ENCODE assay signal across 8 cellular contexts in the genomic region with DNA sequence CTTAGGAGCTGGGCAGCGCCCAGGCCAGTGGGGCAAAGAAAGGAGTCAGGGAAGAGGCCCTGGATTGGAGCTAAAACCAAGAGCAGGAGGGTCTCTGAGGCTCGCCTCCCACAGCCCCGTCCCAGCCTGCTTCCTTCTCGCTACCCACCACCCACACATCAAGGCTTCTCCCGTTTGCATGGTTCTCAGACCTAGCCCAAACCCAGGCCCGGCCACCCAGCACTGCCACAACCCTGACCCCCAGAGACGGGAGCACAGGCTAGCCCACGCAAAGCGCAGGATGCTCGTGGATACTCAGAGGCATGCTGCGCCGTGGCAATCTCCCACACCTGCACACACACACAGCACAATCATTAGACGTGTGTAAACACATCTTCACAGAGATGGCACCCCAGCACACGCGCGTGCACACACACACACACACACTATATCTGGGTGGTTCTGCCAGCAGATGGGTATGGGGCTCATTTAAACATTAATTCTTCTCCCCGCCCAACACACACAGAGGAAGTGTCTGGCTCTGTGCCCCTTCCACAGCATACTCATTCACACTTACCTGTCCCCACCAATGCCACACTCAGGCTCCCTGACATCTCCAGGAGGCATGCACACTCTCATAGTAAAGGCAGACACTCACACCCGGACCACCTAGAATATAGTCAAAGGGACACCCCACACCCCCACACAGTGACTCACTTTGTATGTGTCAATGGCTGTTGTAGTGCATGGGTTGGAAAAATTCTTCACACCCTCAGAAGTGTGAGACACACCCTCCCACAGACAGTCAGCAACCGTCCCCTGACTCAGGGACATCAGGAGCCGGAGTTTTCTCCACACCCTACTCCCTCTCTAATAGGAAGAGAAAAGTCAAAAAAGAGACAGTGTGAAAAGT. TPM values are rescaled to one million over a fixed set of nuclear protein-coding genes. Genes with fewer than 3 reads are reported as not detected.
A peak's percentile ranks its signal among the peaks of the same experiment; 100 is the strongest.
DNase-seq lines count a peak whose midpoint lies in the region; ATAC-seq, FAIRE-seq and TF ChIP-seq lines count a peak whose summit lies in the region.

No MANE protein-coding gene starts in this region.

- TF ChIP-seq EP300 in A549 (IDR thresholded peaks at IDR 0.05) = no peak

- POLR2A ChIA-PET in A549 (lab: Yijun Ruan, JAX) (interaction anchor here (1.1 to 1.9 kb wide), 3 partner anchors 41 to 93 kb away, joined by 3 to 13 read pairs (median 10); partner anchors contain the start of genes DCAF11, NRL, PCK2 and PSME2), PC-3 (lab: Charles Lee; ENCODE audit: unreplicated experiment) (no interaction called here), MCF 10A (lab: Yijun Ruan, JAX) (interaction anchor here (0.8 to 1.4 kb wide), 3 partner anchors 20 to 41 kb away, joined by 3 to 6 read pairs (median 3); partner anchors contain the start of gene PCK2)

- H3K79me2 ChIP-seq in PC-3 (ENCODE audit: low read length) = no peaks in the 10 kb centered on the region

- no peak for DNase-seq in A549 (ENCODE audit: low read depth in 1 of 2, low spot score in 1 of 2)
- no peak for DNase-seq in PC-3
- DNase-seq in MCF 10A (ENCODE audit: unreplicated experiment) = peak; percentile 27
- no peak for DNase-seq in type B pancreatic cell (ENCODE audit: extremely low spot score, unreplicated experiment)
- DNase-seq in NCI-H526 (lab: John Stamatoyannopoulos, UW) = no peak
- DNase-seq in urothelium cell line (ENCODE audit: low spot score) = no peak
- no peak for DNase-seq in substantia nigra (lab: John Stamatoyannopoulos, UW)

- no peaks in the 10 kb centered on the region for H3K36me3 ChIP-seq in PC-3 (ENCODE audit: low read depth, low read length)
- H3K36me3 ChIP-seq in neutrophil = no peaks in the 10 kb centered on the region

- CTCF ChIA-PET in A549 (lab: Yijun Ruan, JAX) (interaction anchor here (0.6 to 15.8 kb wide), 15 partner anchors 9 to 244 kb away, joined by 3 to 405 read pairs (median 5); partner anchors contain the start of genes IRF9 and PCK2), PC-3 (lab: Charles Lee) (interaction anchor here (0.5 kb wide), 1 partner anchor 62 kb away, joined by 3 read pairs; no protein-coding TSS in a partner anchor), MCF 10A (lab: Yijun Ruan, JAX) (interaction anchor here (0.8 to 6.5 kb wide), 3 partner anchors 38 to 92 kb away, joined by 3 to 79 read pairs (median 4); no protein-coding TSS in a partner anchor)

- H3K27ac Mint-ChIP-seq in MCF 10A (ENCODE audit: low read depth, unreplicated experiment) = no peak overlapping the region
- H3K27ac Mint-ChIP-seq in type B pancreatic cell = no peak overlapping the region

- intact Hi-C loops in PC-3 (cut with micrococcal nuclease) = no loop called here
- intact Hi-C loops in MCF 10A (cut with micrococcal nuclease) = loop anchor here (2.0 kb wide), 1 partner anchor 28 kb away; no protein-coding TSS in a partner anchor

- H3K4me3 Mint-ChIP-seq in MCF 10A (ENCODE audit: unreplicated experiment) = peak overlapping the region; percentile 61
- peak overlapping the region; percentile 84 for H3K4me3 Mint-ChIP-seq in type B pancreatic cell

- no peak for ATAC-seq in A549
- no peak for ATAC-seq in PC-3

- H3K4me1 Mint-ChIP-seq in MCF 10A (ENCODE audit: insufficient read depth, unreplicated experiment) = peaks cover 12% of the 10 kb centered on the region
- H3K4me1 Mint-ChIP-seq in type B pancreatic cell (ENCODE audit: unreplicated experiment) = peaks cover 13% of the 10 kb centered on the region

- H3K9me3 Mint-ChIP-seq in MCF 10A (ENCODE audit: unreplicated experiment) (no peaks in the 10 kb centered on the region), type B pancreatic cell (no peaks in the 10 kb centered on the region)

- H3F3A ChIP-seq in PC-3 (ENCODE audit: low read length, unreplicated experiment) = no peaks in the 10 kb centered on the region

- peaks cover 91% of the 10 kb centered on the region for H3K27me3 Mint-ChIP-seq in MCF 10A (ENCODE audit: insufficient read depth, unreplicated experiment)
- peaks cover 51% of the 10 kb centered on the region for H3K27me3 Mint-ChIP-seq in type B pancreatic cell

- H3K27ac ChIP-seq in A549 = peak overlapping the region in 1 of 2 experiments; percentile 88; a peak in 2 of 6 replicates
- no peak overlapping the region for H3K27ac ChIP-seq in PC-3 (ENCODE audit: low read length)
- H3K27ac ChIP-seq in neutrophil = no peak overlapping the region
- H3K27ac ChIP-seq in substantia nigra (ENCODE audit: low read depth, low read length, poor library complexity, severe bottlenecking) = no peak overlapping the region

- H3K9ac ChIP-seq in PC-3 (ENCODE audit: low read length) = no peak overlapping the region

- H3K36me3 Mint-ChIP-seq in MCF 10A (ENCODE audit: insufficient read depth, unreplicated experiment) (peaks cover 9% of the 10 kb centered on the region), type B pancreatic cell (no peaks in the 10 kb centered on the region)

- FAIRE-seq in A549 (lab: Jason Lieb, UNC) = no peak
- FAIRE-seq in urothelium cell line (lab: Jason Lieb, UNC) = no peak

- no peaks in the 10 kb centered on the region for H3K9me2 ChIP-seq in PC-3 (replicated peaks; ENCODE audit: low read length)

- BruUV-seq in PC-3 (replicated peaks; lab: Mats Ljungman, UMichigan) (no TSS peak), MCF 10A (replicated peaks; lab: Mats Ljungman, UMichigan) (no TSS peak)

- H3K27me3 ChIP-seq in PC-3 (ENCODE audit: low read length) (peaks cover 8% of the 10 kb centered on the region; the same call in 1 of the 2 replicates), neutrophil (peaks cover 68% of the 10 kb centered on the region)

- TF ChIP-seq CTCF in A549 (IDR thresholded peaks at IDR 0.05) (no peak), PC-3 (conservative IDR thresholded peaks at IDR 0.05; ENCODE audit: low read depth, low read length) (no peak), MCF 10A (IDR thresholded peaks at IDR 0.05; ENCODE audit: unreplicated experiment) (no peak), neutrophil (IDR thresholded peaks at IDR 0.05) (no peak), type B pancreatic cell (conservative IDR thresholded peaks at IDR 0.05) (no peak)

- WGBS in A549 (ENCODE audit: missing lambda C conversion rate) = 62% methylated on average over 20 of the region's 20 CpGs

- TF ChIP-seq RAD21 in A549 (conservative IDR thresholded peaks at IDR 0.05 in 1 of 2, IDR thresholded peaks at IDR 0.05 in 1 of 2) = no peak

- H2AFZ ChIP-seq in PC-3 (ENCODE audit: low read length) = no peak overlapping the region

- no peaks in the 10 kb centered on the region for H4K20me1 ChIP-seq in PC-3 (ENCODE audit: low read length)

- peak overlapping the region; percentile 75 for H3K4me3 ChIP-seq in A549
- peak overlapping the region; percentile 78; the same call in 1 of the 2 replicates for H3K4me3 ChIP-seq in PC-3 (ENCODE audit: low read length)
- H3K4me3 ChIP-seq in neutrophil (ENCODE audit: low read depth in 1 of 2, low read length in 1 of 2) = peak overlapping the region; percentile 55 to 76

- TF ChIP-seq POLR2A in A549 (IDR thresholded peaks at IDR 0.05; ENCODE audit: low read length) = no peak

- H3K4me2 ChIP-seq in A549 (peak overlapping the region; percentile 91), PC-3 (ENCODE audit: low read length) (peak overlapping the region; percentile 100)

- H3K9me3 ChIP-seq in A549 (no peaks in the 10 kb centered on the region), PC-3 (ENCODE audit: low read length) (no peaks in the 10 kb centered on the region), neutrophil (no peaks in the 10 kb centered on the region)

- peaks cover 10% of the 10 kb centered on the region; the same call in 2 of the 3 replicates for H3K4me1 ChIP-seq in A549
- H3K4me1 ChIP-seq in PC-3 (ENCODE audit: insufficient read depth, low read length) = peaks cover 6% of the 10 kb centered on the region; the same call in 1 of the 2 replicates
- peaks cover 13 to 25% of the 10 kb centered on the region in 2 experiments for H3K4me1 ChIP-seq in neutrophil (ENCODE audit: control insufficient read depth in 1 of 2, insufficient read depth in 1 of 2, low read depth in 1 of 2, low read length in 1 of 2)

TF ChIP-seq in A549, 52 proteins besides CTCF, POLR2A, EP300 and RAD21 (continues in another document):
- TF ChIP-seq ZSCAN20 (CRISPR knock-in tag; IDR thresholded peaks at IDR 0.05) = no peak
- TF ChIP-seq, protein P1, sequence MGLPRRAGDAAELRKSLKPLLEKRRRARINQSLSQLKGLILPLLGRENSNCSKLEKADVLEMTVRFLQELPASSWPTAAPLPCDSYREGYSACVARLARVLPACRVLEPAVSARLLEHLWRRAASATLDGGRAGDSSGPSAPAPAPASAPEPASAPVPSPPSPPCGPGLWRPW (IDR thresholded peaks at IDR 0.05) = no peak
- TF ChIP-seq SREBF2 (IDR thresholded peaks at IDR 0.05) = no peak
- no peak for TF ChIP-seq CEBPB (IDR thresholded peaks at IDR 0.05)

RNA-seq across cellular contexts. Expression of gene CARMIL3, which starts 1.1 kb away (rescaled TPM):
- polyA plus RNA-seq in A549 (2011; rRNA removed) = 0.45 and 0.79 TPM in 2 replicates
- polyA plus RNA-seq in A549 (2012; cell fraction: cytosol; rRNA removed) = 0.62 and 0.79 TPM in 2 replicates
- polyA plus RNA-seq in A549 (2012; cell fraction: nucleus; rRNA removed) = 3.9 and 5.3 TPM in 2 replicates
- 0.60 to 0.98 TPM (median 0.94 TPM) in 3 replicates for polyA plus RNA-seq in A549 (2017; fragmentation: RNase III; extraction: RNeasy Plus Mini Kit Qiagen cat#74134 plus additional on column Dnase treatment)
- 0.74 and 0.83 TPM in 2 replicates for polyA minus RNA-seq in A549 (2011; rRNA and poly(A)+ RNA removed)
- not detected in 2 replicates for total RNA-seq in PC-3 (2014; rRNA removed)
- 0.20 TPM in 1 of 2 replicates, not detected in the other for total RNA-seq in MCF 10A (2022)
- 2.5 and 2.8 TPM in 2 replicates for total RNA-seq in type B pancreatic cell (ENCODE audit: low replicate concordance)

RNA-seq across cellular contexts. Expression of gene CPNE6, which starts 18.5 kb away (rescaled TPM):
- polyA plus RNA-seq in A549 (2011; rRNA removed) (not detected in 2 replicates), A549 (2017; fragmentation: RNase III; extraction: RNeasy Plus Mini Kit Qiagen cat#74134 plus additional on column Dnase treatment) (not detected in 3 replicates)
- polyA plus RNA-seq in A549 (2012; cell fraction: cytosol; rRNA removed) = 0.01 TPM in 1 of 2 replicates, not detected in the other
- 0.04 TPM in 1 of 2 replicates, not detected in the other for polyA plus RNA-seq in A549 (2012; cell fraction: nucleus; rRNA removed)
- not detected in 2 replicates for polyA minus RNA-seq in A549 (2011; rRNA and poly(A)+ RNA removed)
- total RNA-seq in PC-3 (2014; rRNA removed) (not detected in 2 replicates), MCF 10A (2022) (not detected in 2 replicates), type B pancreatic cell (ENCODE audit: low replicate concordance) (not detected in 2 replicates)

RNA-seq across cellular contexts. Expression of gene PCK2, which starts 41.2 kb away (rescaled TPM):
- polyA plus RNA-seq in A549 (2011; rRNA removed) (52.1 and 60.2 TPM in 2 replicates), A549 (2017; fragmentation: RNase III; extraction: RNeasy Plus Mini Kit Qiagen cat#74134 plus additional on column Dnase treatment) (16.9 to 20.7 TPM (median 18.8 TPM) in 3 replicates)
- polyA plus RNA-seq in A549 (2012; cell fraction: cytosol; rRNA removed) = 35.2 and 38.7 TPM in 2 replicates
- polyA plus RNA-seq in A549 (2012; cell fraction: nucleus; rRNA removed) = 67.7 and 94.9 TPM in 2 replicates
- 93.2 and 112 TPM in 2 replicates for polyA minus RNA-seq in A549 (2011; rRNA and poly(A)+ RNA removed)
- total RNA-seq in PC-3 (2014; rRNA removed) (10.0 and 11.6 TPM in 2 replicates), MCF 10A (2022) (64.7 and 112 TPM in 2 replicates), type B pancreatic cell (ENCODE audit: low replicate concordance) (35.0 and 40.9 TPM in 2 replicates)
